8 cellular contexts compared by ENCODE assay signal in genomic region chr9:73023025-73023541, GRCh38.
A peak's percentile ranks its signal among the peaks of the same experiment; 100 is the strongest.
DNase-seq lines count a peak whose midpoint lies in the region; ATAC-seq, FAIRE-seq and TF ChIP-seq lines count a peak whose summit lies in the region.

No MANE protein-coding gene starts in this region.

- peak; percentile 64 for ATAC-seq in GM18909 (IDR thresholded peaks at IDR 0.05; ENCODE audit: poor library complexity, unreplicated experiment)
- ATAC-seq in GM12878 = peak; percentile 64

- TF ChIP-seq POLR2A in GM12878 (IDR thresholded peaks at IDR 0.05; ENCODE audit: low read depth, low read length) = no peak

- WGBS in SK-N-SH (ENCODE audit: low lambda C conversion rate) = 2% methylated on average over 7 of the region's 7 CpGs
- 1% methylated on average over 7 of the region's 7 CpGs for WGBS in GM12878 (ENCODE audit: insufficient coverage, insufficient replicate concordance, low lambda C conversion rate, missing lambda C conversion rate)

- H4K20me1 ChIP-seq in SK-N-SH (ENCODE audit: insufficient read depth) (no peaks in the 10 kb centered on the region), GM12878 (ENCODE audit: control insufficient read depth, insufficient read depth) (no peaks in the 10 kb centered on the region)

- TF ChIP-seq CTCF in AG10803 (conservative IDR thresholded peaks at IDR 0.05; ENCODE audit: low read length) = peak; percentile 96
- peak; percentile 90 for TF ChIP-seq CTCF in SK-N-SH (IDR thresholded peaks at IDR 0.05)
- peak; percentile 65 to 78 (median 70); a peak in 5 of 6 replicates for TF ChIP-seq CTCF in GM12878 (IDR thresholded peaks at IDR 0.05 in 2 of 3, conservative IDR thresholded peaks at IDR 0.05 in 1 of 3; ENCODE audit: control insufficient read depth in 2 of 3, extremely low read depth in 1 of 3, insufficient read depth in 1 of 3, low read depth in 3 of 3, low read length in 3 of 3)

- TF ChIP-seq RAD21 in SK-N-SH (IDR thresholded peaks at IDR 0.05; ENCODE audit: low read length) (peak; percentile 65), GM12878 (IDR thresholded peaks at IDR 0.05; ENCODE audit: insufficient read depth, low read depth, low read length) (peak; percentile 63)

- FAIRE-seq in GM12878 (lab: Jason Lieb, UNC) = peak; percentile 27

- H2AFZ ChIP-seq in SK-N-SH (ENCODE audit: low read depth) (no peak overlapping the region), GM12878 (ENCODE audit: control insufficient read depth, low read depth, low read length) (no peak overlapping the region)

- POLR2A ChIA-PET in SK-N-SH (lab: Yijun Ruan, JAX) (no interaction called here), GM12878 (lab: Charles Lee) (no interaction called here)

- SMC1A ChIA-PET in GM12878 (lab: Charles Lee; ENCODE audit: uncharacterized antibody, unreplicated experiment) = interaction anchor here (0.6 to 2.9 kb wide), 12 partner anchors 9 to 1308 kb away, joined by 3 to 24 read pairs (median 4); no protein-coding TSS in a partner anchor

- H3K27me3 ChIP-seq in SK-N-SH (ENCODE audit: insufficient read depth) (peaks cover 7% of the 10 kb centered on the region; the same call in 1 of the 2 replicates), GM12878 (replicated peaks in 1 of 2; ENCODE audit: control insufficient read depth in 2 of 2, insufficient read depth in 2 of 2, low read length in 1 of 2) (no peaks in the 10 kb centered on the region; a peak in 1 of 4 replicates)

- no peak overlapping the region for H3K9ac ChIP-seq in SK-N-SH
- no peak overlapping the region for H3K9ac ChIP-seq in GM12878 (ENCODE audit: control insufficient read depth, insufficient read depth, low read length)

- in situ Hi-C loops in KBM-7 (cut with MboI; ENCODE audit: low pct_unique_long_range_greater_than_20kb, low sequenced_read_pairs) (no loop called here), GM12878 (cut with MboI) (loop anchor here (25.0 kb wide), 1 partner anchor 736 kb away; no protein-coding TSS in a partner anchor)

- H3K4me1 ChIP-seq in SK-N-SH (ENCODE audit: control insufficient read depth in 1 of 2, insufficient read depth in 2 of 2, low read depth in 1 of 2, low read length in 1 of 2) (no peaks in the 10 kb centered on the region), GM12878 (ENCODE audit: control insufficient read depth, insufficient read depth, low read length) (no peaks in the 10 kb centered on the region)

- BruUV-seq in GM12878 (replicated peaks; lab: Mats Ljungman, UMichigan) = no TSS peak

- intact Hi-C loops in GM12878 (cut with micrococcal nuclease; ENCODE audit: unreplicated experiment) = loop anchor here (1.0 to 5.0 kb wide), 3 partner anchors 152 to 986 kb away; no protein-coding TSS in a partner anchor

- no peaks in the 10 kb centered on the region for H3F3A ChIP-seq in SK-N-SH (replicated peaks; ENCODE audit: insufficient read depth)

- peak; percentile 73 for DNase-seq in AG10803 (ENCODE audit: low read depth)
- DNase-seq in KBM-7 = peak; percentile 31
- peak; percentile 15 for DNase-seq in SK-N-SH
- peak; percentile 3 for DNase-seq in GM12878 (ENCODE audit: low read depth, low spot score)
- peak; percentile 64 for DNase-seq in iPS-NIHi7 (ENCODE audit: extremely low spot score)
- peak; percentile 17 for DNase-seq in stimulated activated CD4-positive, alpha-beta T cell treated with anti-CD3 and anti-CD28 coated beads, Interleukin-12 subunit alpha, Interleukin-12 subunit beta, amount 100 ng/mL, for 4 hours
- DNase-seq in AML-193 (lab: John Stamatoyannopoulos, UW) = no peak

- H3K4me3 ChIP-seq in AG10803 (ENCODE audit: low read length) = no peak overlapping the region
- H3K4me3 ChIP-seq in SK-N-SH (ENCODE audit: low read depth in 2 of 2, low read length in 1 of 2) = no peak overlapping the region
- no peak overlapping the region for H3K4me3 ChIP-seq in GM12878

- H3K9me3 ChIP-seq in SK-N-SH (no peaks in the 10 kb centered on the region), GM12878 (replicated peaks; ENCODE audit: control insufficient read depth, insufficient read depth, low read length) (no peaks in the 10 kb centered on the region)

- no peaks in the 10 kb centered on the region for H3K9me2 ChIP-seq in SK-N-SH

- CTCF ChIA-PET in SK-N-SH (lab: Yijun Ruan, JAX) (interaction anchor here (0.7 to 2.5 kb wide), 24 partner anchors 9 to 743 kb away, joined by 3 to 13 read pairs (median 3); no protein-coding TSS in a partner anchor), GM12878 (lab: Yijun Ruan, JAX) (interaction anchor here (0.6 to 5.1 kb wide), 27 partner anchors 8 to 1848 kb away, joined by 3 to 44 read pairs (median 5); no protein-coding TSS in a partner anchor)

- no peak for TF ChIP-seq EP300 in SK-N-SH (IDR thresholded peaks at IDR 0.05; ENCODE audit: borderline replicate concordance in 1 of 2, low read depth in 1 of 2, low read length in 1 of 2)
- no peak for TF ChIP-seq EP300 in GM12878 (IDR thresholded peaks at IDR 0.05; ENCODE audit: borderline replicate concordance in 1 of 2, control insufficient read depth in 1 of 2, low read depth in 2 of 2, low read length in 2 of 2)

- H3K27ac ChIP-seq in SK-N-SH (ENCODE audit: low read depth in 2 of 2, low read length in 1 of 2) = no peak overlapping the region
- H3K27ac ChIP-seq in GM12878 (ENCODE audit: control insufficient read depth, insufficient read depth) = no peak overlapping the region

- H3K4me2 ChIP-seq in SK-N-SH (no peak overlapping the region), GM12878 (ENCODE audit: control insufficient read depth, insufficient read depth) (no peak overlapping the region)

- RAD21 ChIA-PET in GM12878 (lab: Charles Lee; ENCODE audit: unreplicated experiment) = interaction anchor here (0.6 to 2.5 kb wide), 6 partner anchors 151 to 984 kb away, joined by 3 to 13 read pairs (median 8); no protein-coding TSS in a partner anchor

- H3K36me3 ChIP-seq in SK-N-SH (replicated peaks in 1 of 2; ENCODE audit: control insufficient read depth in 1 of 2, insufficient read depth in 2 of 2, low read length in 1 of 2) (no peaks in the 10 kb centered on the region), GM12878 (ENCODE audit: control insufficient read depth in 2 of 2, insufficient read depth in 2 of 2, low read length in 1 of 2) (no peaks in the 10 kb centered on the region)

- H3K79me2 ChIP-seq in SK-N-SH (ENCODE audit: insufficient read depth) (no peaks in the 10 kb centered on the region), GM12878 (ENCODE audit: control insufficient read depth, insufficient read depth, low read length) (no peaks in the 10 kb centered on the region)

TF ChIP-seq in SK-N-SH, 30 proteins besides CTCF, POLR2A, EP300 and RAD21 (continues in another document):
- TF ChIP-seq ELF1 (IDR thresholded peaks at IDR 0.05) (no peak; the same call in 1 of the 2 replicates), REST (IDR thresholded peaks at IDR 0.05; ENCODE audit: low read depth, low read length) (no peak), POLR2AphosphoS5 (IDR thresholded peaks at IDR 0.05; ENCODE audit: low read depth, low read length) (no peak), GATA2 (CRISPR knock-in tag; IDR thresholded peaks at IDR 0.05) (no peak)

TF ChIP-seq in GM12878, 131 proteins besides CTCF, POLR2A, EP300 and RAD21 (continues in another document):
- peak; percentile 17; the same call in 1 of the 2 replicates for TF ChIP-seq MTA2 (IDR thresholded peaks at IDR 0.05; ENCODE audit: low read depth)
- no peak for TF ChIP-seq GATAD2B (conservative IDR thresholded peaks at IDR 0.05; ENCODE audit: low read depth)
- TF ChIP-seq IKZF1 (conservative IDR thresholded peaks at IDR 0.05) = peak; percentile 33; the same call in 1 of the 2 replicates
- TF ChIP-seq HDAC2 (IDR thresholded peaks at IDR 0.05) = no peak
- TF ChIP-seq ATF2 (IDR thresholded peaks at IDR 0.05; ENCODE audit: low read length) = peak; percentile 58
- TF ChIP-seq BCL11A (IDR thresholded peaks at IDR 0.05; ENCODE audit: low read depth, low read length) = no peak
- no peak for TF ChIP-seq KDM1A (IDR thresholded peaks at IDR 0.05; ENCODE audit: borderline replicate concordance)

Comparison
In these comparisons a context has a peak if more than half of its experiments do, and no peak if none do; other contexts are left out.
1. DNase-seq: peak in AG10803 (single experiment), KBM-7 (single experiment), SK-N-SH (single experiment), GM12878 (single experiment), iPS-NIHi7 (single experiment) and stimulated activated CD4-positive, alpha-beta T cell treated with anti-CD3 and anti-CD28 coated beads, Interleukin-12 subunit alpha, Interleukin-12 subunit beta, amount 100 ng/mL, for 4 hours (single experiment); none in AML-193 (0 of 2).
2. Peak in every context shown above with its lines, with median percentiles within 50 percentile points of each other: CTCF ChIP-seq.